In the genomic region with DNA sequence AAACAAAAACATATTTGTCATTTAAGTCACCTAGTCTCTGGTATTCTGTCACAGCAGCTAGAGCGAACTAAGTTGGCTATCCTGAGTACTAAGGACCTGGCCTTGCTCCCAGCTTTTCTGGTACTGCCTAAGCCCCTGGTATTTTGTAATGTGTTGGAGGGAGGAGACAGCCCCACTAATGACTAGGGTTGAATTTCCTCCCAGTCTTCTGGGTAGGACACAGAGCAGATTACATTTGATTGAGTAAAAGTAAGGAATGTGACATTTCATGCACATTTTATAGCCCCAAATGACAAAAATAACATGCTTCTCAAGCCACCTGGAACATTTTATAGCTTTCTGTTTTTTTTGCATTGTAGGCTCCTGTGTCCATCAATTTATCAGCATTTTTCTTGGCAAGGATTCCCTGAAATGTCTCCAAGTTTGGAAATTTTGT, we compare ENCODE assay signal across 15 cellular contexts. TPM values are rescaled to one million over a fixed set of nuclear protein-coding genes. Genes with fewer than 3 reads are reported as not detected.
DNase-seq lines count a peak whose midpoint lies in the region; TF ChIP-seq lines count a peak whose summit lies in the region.
"Had no signal": no experiment of that assay in that cellular context is flagged by ENCODE, and none has a peak within 500 bp of the region (broad histone marks: within the 10 kb centered on the region; RNA-seq: fewer than 3 reads in every experiment).

No MANE protein-coding gene starts in this region.

- H3K27ac ChIP-seq in esophagus squamous epithelium (peak overlapping the region in 1 of 4 donors; percentile 1), H9 (ENCODE audit: insufficient read length, low read depth, low read length) (no peak overlapping the region)
- H3K27ac ChIP-seq: ovary had no signal

- H2BK5ac ChIP-seq in H9 (ENCODE audit: insufficient read length, low read length), result no peak overlapping the region

- intact Hi-C loops in esophagus squamous epithelium (cut with DNase I), result no loop called here

- H3K4me3 Mint-ChIP-seq in nephron, result no peak overlapping the region
- no peak overlapping the region for H3K4me3 Mint-ChIP-seq in H9
- H3K4me3 Mint-ChIP-seq: activated CD4-positive, alpha-beta T cell treated with anti-CD3 and anti-CD28 coated beads for 36 hours; T-cell had no signal

- no peak overlapping the region for H2AK5ac ChIP-seq in H9 (ENCODE audit: insufficient read length, low read length)

- H3K9me3 ChIP-seq in esophagus squamous epithelium, result no peaks in the 10 kb centered on the region
- H3K9me3 ChIP-seq in H9 (ENCODE audit: control insufficient read depth, low read depth, low read length), result no peaks in the 10 kb centered on the region
- H3K9me3 ChIP-seq: ovary had no signal

- TF ChIP-seq POLR2A in esophagus squamous epithelium (IDR thresholded peaks at IDR 0.05), result no peak

- no peak overlapping the region for H2BK12ac ChIP-seq in H9 (ENCODE audit: insufficient read length, low read depth, low read length)

- no peak overlapping the region for H3T11ph ChIP-seq in H9 (ENCODE audit: low read length)

- H3K4me1 ChIP-seq in esophagus squamous epithelium, result peaks cover 5 to 42% (median 21%) of the 10 kb centered on the region in 3 donors
- peaks cover 4% of the 10 kb centered on the region; the same call in 1 of the 2 replicates for H3K4me1 ChIP-seq in H9 (ENCODE audit: insufficient read depth, low read length)

- H4K5ac ChIP-seq in H9 (ENCODE audit: insufficient read length, low read depth, low read length), result no peak overlapping the region

- H2BK120ac ChIP-seq in H9 (ENCODE audit: low read depth, low read length, poor library complexity, severe bottlenecking), result no peak overlapping the region

- no peaks in the 10 kb centered on the region for H3K27me3 ChIP-seq in esophagus squamous epithelium
- no peaks in the 10 kb centered on the region; the same call in 1 of the 2 replicates for H3K27me3 ChIP-seq in H9 (ENCODE audit: insufficient read depth, low read length)
- H3K27me3 ChIP-seq: ovary had no signal

- no peaks in the 10 kb centered on the region for H3K79me1 ChIP-seq in H9 (ENCODE audit: insufficient read depth, low read depth, low read length, poor library complexity, severe bottlenecking)

- H3K4ac ChIP-seq in H9 (ENCODE audit: low read depth, low read length), result no peak overlapping the region

- no peak overlapping the region for H4K91ac ChIP-seq in H9 (ENCODE audit: insufficient read length, low read depth, low read length)

- H3K23me2 ChIP-seq in H9 (ENCODE audit: insufficient read length, low read depth, low read length, poor library complexity, severe bottlenecking), result no peaks in the 10 kb centered on the region

- H2BK20ac ChIP-seq in H9 (ENCODE audit: low read depth, low read length, poor library complexity, severe bottlenecking), result no peak overlapping the region

- H3K27me3 Mint-ChIP-seq in nephron (ENCODE audit: low read depth), result peaks cover 4% of the 10 kb centered on the region
- H3K27me3 Mint-ChIP-seq in H9 (ENCODE audit: low read depth), result no peaks in the 10 kb centered on the region
- H3K27me3 Mint-ChIP-seq: activated CD4-positive, alpha-beta T cell treated with anti-CD3 and anti-CD28 coated beads for 36 hours; T-cell had no signal

- H4K8ac ChIP-seq in H9 (replicated peaks; ENCODE audit: insufficient read length, low read depth, low read length), result no peak overlapping the region

- no peaks in the 10 kb centered on the region for H3K79me2 ChIP-seq in H9 (ENCODE audit: insufficient read depth, low read length)

- H3K27ac Mint-ChIP-seq in nephron, result peak overlapping the region in 2 of 3 experiments; percentile 42 to 65
- H3K27ac Mint-ChIP-seq in H9, result no peak overlapping the region
- H3K27ac Mint-ChIP-seq: activated CD4-positive, alpha-beta T cell treated with anti-CD3 and anti-CD28 coated beads for 36 hours had no signal

- no peak overlapping the region for H3K4me2 ChIP-seq in H9 (ENCODE audit: insufficient read depth, insufficient read length, low read length)

- H4K20me1 ChIP-seq in H9 (ENCODE audit: control insufficient read depth, insufficient read depth, insufficient read length), result no peaks in the 10 kb centered on the region

- peak; percentile 81 for DNase-seq in AG08395 (ENCODE audit: low spot score)
- DNase-seq in LHCN-M2 (ENCODE audit: low read depth), result peak; percentile 31
- peak; percentile 82 for DNase-seq in fibroblast of gingiva (ENCODE audit: low read depth)
- DNase-seq in esophagus squamous epithelium (lab: John Stamatoyannopoulos, UW), result no peak
- DNase-seq in activated CD4-positive, CD25-positive, alpha-beta regulatory T cell (lab: John Stamatoyannopoulos, UW), result no peak
- no peak for DNase-seq in H9
- no peak for DNase-seq in DMS 273 (lab: John Stamatoyannopoulos, UW; ENCODE audit: unreplicated experiment)
- DNase-seq: activated CD4-positive, alpha-beta T cell treated with anti-CD3 and anti-CD28 coated beads for 36 hours; activated effector memory CD4-positive, alpha-beta T cell treated with anti-CD3 and anti-CD28 coated beads, Interleukin-2, amount 50 U/mL, for 16 hours; NCI-H1417; NK-92 treated with Interleukin-12 subunit alpha and Interleukin-12 subunit beta, amount 100 ng/mL, for 24 hours; stimulated activated CD4-positive, alpha-beta T cell treated with anti-CD3 and anti-CD28 coated beads, Interleukin-4, amount 100 ng/mL, for 4 hours; T-cell had no signal

- H3K14ac ChIP-seq in H9 (ENCODE audit: insufficient read depth, low read length), result no peak overlapping the region

- no peaks in the 10 kb centered on the region for H3K36me3 Mint-ChIP-seq in nephron (ENCODE audit: low read depth)
- peaks cover 37 to 48% (median 48%) of the 10 kb centered on the region in 3 experiments for H3K36me3 Mint-ChIP-seq in H9 (ENCODE audit: insufficient read depth in 1 of 3, low read depth in 3 of 3)

- 17 to 38% methylated on average over 1 of the region's 1 CpG for WGBS in esophagus squamous epithelium, 2 donors
- WGBS in H9 (ENCODE audit: extremely low coverage, insufficient read length, low lambda C conversion rate), result no CpG with 5 or more reads among the region's 1 CpG

- no peak overlapping the region for H3K23ac ChIP-seq in H9 (ENCODE audit: insufficient read length, low read depth, low read length)

- H3K9ac ChIP-seq in H9 (ENCODE audit: extremely low read depth, insufficient read length, low read length), result no peak overlapping the region

- no peak overlapping the region for H2BK15ac ChIP-seq in H9 (ENCODE audit: low read depth, low read length)

- TF ChIP-seq CTCF in nephron (IDR thresholded peaks at IDR 0.05; ENCODE audit: unreplicated experiment in 3 of 3), result no peak
- no peak for TF ChIP-seq CTCF in esophagus squamous epithelium (IDR thresholded peaks at IDR 0.05)
- no peak for TF ChIP-seq CTCF in H9 (conservative IDR thresholded peaks at IDR 0.05)

- no peaks in the 10 kb centered on the region for H3K9me3 Mint-ChIP-seq in nephron
- H3K9me3 Mint-ChIP-seq in H9, result peaks cover 21 to 37% of the 10 kb centered on the region in 2 experiments
- H3K9me3 Mint-ChIP-seq: T-cell had no signal

- H2AFZ ChIP-seq in H9 (ENCODE audit: low read length), result no peak overlapping the region

- H3K4me1 Mint-ChIP-seq in nephron, result peaks cover 25% of the 10 kb centered on the region
- H3K4me1 Mint-ChIP-seq in H9, result peaks cover 25 to 29% of the 10 kb centered on the region in 2 experiments

- H3K4me3 ChIP-seq in esophagus squamous epithelium, result no peak overlapping the region
- H3K4me3 ChIP-seq: ovary had no signal

- no peak overlapping the region for H3K56ac ChIP-seq in H9 (ENCODE audit: insufficient read length, low read depth, low read length)

- H3K18ac ChIP-seq in H9 (ENCODE audit: insufficient read length, low read depth, low read length), result no peak overlapping the region

- H3K36me3 ChIP-seq in esophagus squamous epithelium, result no peaks in the 10 kb centered on the region
- H3K36me3 ChIP-seq: ovary had no signal

RNA-seq across cellular contexts. Expression of a gene that starts 47.9 kb away (rescaled TPM):
- total RNA-seq in LHCN-M2 (2014; rRNA removed), result 43.1 and 47.0 TPM in 2 replicates
- 54.1 TPM for polyA plus RNA-seq in LHCN-M2 (2012)
- total RNA-seq in esophagus squamous epithelium, result 100 to 1,000 TPM; 131 to 261 (median 140) TPM
- total RNA-seq in H9 (2021), result 254 and 258 TPM in 2 replicates

Comparison
In these comparisons a context has a peak if more than half of its experiments do, and no peak if none do; other contexts are left out.
1. DNase-seq: peak in AG08395 (single experiment), LHCN-M2 (single experiment) and fibroblast of gingiva (single experiment); none in esophagus squamous epithelium (single experiment), activated CD4-positive, CD25-positive, alpha-beta regulatory T cell (0 of 4), H9 (single experiment) and DMS 273 (single experiment).
2. H3K27ac Mint-ChIP-seq: peak in nephron (2 of 3); none in H9 (0 of 3).